Comparison of ENCODE assay signal across 2 cellular contexts in the genomic region with DNA sequence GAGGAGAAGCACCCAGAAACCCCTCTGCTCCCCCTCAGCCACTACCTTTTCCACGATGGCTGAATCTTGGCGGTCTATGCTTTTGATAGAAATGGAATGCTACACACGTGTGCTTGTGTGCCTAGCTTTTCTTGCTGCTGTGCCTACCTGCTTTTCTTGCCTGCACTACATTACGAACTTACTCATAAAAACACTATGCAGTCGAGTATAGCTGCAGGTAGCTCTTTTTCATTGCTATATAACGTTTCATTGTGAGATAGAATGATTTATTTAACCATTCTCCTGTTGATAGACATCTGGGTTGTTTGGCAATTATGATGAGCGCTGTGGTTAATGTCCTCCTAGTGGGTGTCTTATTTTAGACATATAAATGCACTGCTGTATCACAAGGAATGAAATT.
TF ChIP-seq lines count a peak whose summit lies in the region.

No MANE protein-coding gene starts in this region.

TF ChIP-seq in HCT116, 20 proteins besides CTCF, POLR2A, EP300 and RAD21 (continued from another document):
- no peak for TF ChIP-seq ZNF274 (IDR thresholded peaks at IDR 0.05; ENCODE audit: low read depth, low read length)

TF ChIP-seq in K562, 482 proteins besides CTCF, POLR2A, EP300 and RAD21 (continued from another document):
- no peak for TF ChIP-seq TSHZ1 (CRISPR knock-in tag; IDR thresholded peaks at IDR 0.05)
- no peak for TF ChIP-seq RBFOX2 (IDR thresholded peaks at IDR 0.05; ENCODE audit: low read depth, low read length)
- no peak for TF ChIP-seq SNIP1 (IDR thresholded peaks at IDR 0.05; ENCODE audit: low read depth)
- TF ChIP-seq ARID3B (CRISPR knock-in tag; IDR thresholded peaks at IDR 0.05; ENCODE audit: borderline replicate concordance): no peak
- no peak for TF ChIP-seq E2F8 (IDR thresholded peaks at IDR 0.05; ENCODE audit: low read depth, partially characterized antibody)
- TF ChIP-seq SMAD1 (IDR thresholded peaks at IDR 0.05; ENCODE audit: low read depth, low read length, partially characterized antibody): no peak
TF ChIP-seq in K562: peak in this region for 1.
